Comparison of ENCODE assay signal across 11 cellular contexts in genomic region chr12:125163148-125163547, GRCh38.
"Had no signal": no experiment of that assay in that cellular context is flagged by ENCODE, and none has a peak within 500 bp of the region (broad histone marks: within the 10 kb centered on the region; RNA-seq: fewer than 3 reads in every experiment).

No MANE protein-coding gene starts in this region.

- H3K4me1 Mint-ChIP-seq: GM23338 had no signal

- H3K4me3 ChIP-seq: GM23248, GM23338, HAP-1 had no signal

- H3K9ac ChIP-seq: GM23248 had no signal

- FAIRE-seq: H1, H54 had no signal

- H3K4me3 Mint-ChIP-seq: GM23338, H9, HFFc6 had no signal

- H3K9me3 ChIP-seq: HAP-1 had no signal

- DNase-seq: GM23248, GOT3, H7, H9, HCEC 1CT, HFFc6 had no signal

- H3K9me3 Mint-ChIP-seq: HFFc6 had no signal

- ATAC-seq: GM23338, HCT116 had no signal

- H2AFZ ChIP-seq: GM23248, GM23338 had no signal

- H3K4me1 ChIP-seq: HAP-1 had no signal

- H3K36me3 ChIP-seq: HAP-1 had no signal

- H3K4me2 ChIP-seq: GM23338 had no signal

- H3K27ac Mint-ChIP-seq: GM23338, H9, HFFc6 had no signal

- H3K27ac ChIP-seq: GM23248 had no signal
